22 cellular contexts compared by ENCODE assay signal in genomic region chr22:42786606-42787356, GRCh38.
A peak's percentile ranks its signal among the peaks of the same experiment; 100 is the strongest.
DNase-seq lines count a peak whose midpoint lies in the region; ATAC-seq and TF ChIP-seq lines count a peak whose summit lies in the region.
"Had no signal": no experiment of that assay in that cellular context is flagged by ENCODE, and none has a peak within 500 bp of the region (broad histone marks: within the 10 kb centered on the region; RNA-seq: fewer than 3 reads in every experiment).

No MANE protein-coding gene starts in this region.

- no peak for TF ChIP-seq POLR2A in IMR-90 (IDR thresholded peaks at IDR 0.05; ENCODE audit: low read depth, low read length)

- CTCF ChIA-PET in IMR-90 (lab: Yijun Ruan, JAX): no interaction called here
- CTCF ChIA-PET in activated CD4-positive, alpha-beta memory T cell treated with anti-CD3 and anti-CD28 coated beads for 36 hours (lab: Charles Lee): interaction anchor here (0.7 kb wide), 1 partner anchor 247 kb away, joined by 3 read pairs; no protein-coding TSS in a partner anchor

- no peaks in the 10 kb centered on the region for H3K36me3 ChIP-seq in IMR-90 (ENCODE audit: control insufficient read depth, insufficient read depth, low read length)
- H3K36me3 ChIP-seq in endodermal cell (ENCODE audit: control insufficient read depth, insufficient read depth, low read length): no peaks in the 10 kb centered on the region

- H3K9me3 ChIP-seq in IMR-90 (ENCODE audit: control insufficient read depth, insufficient read depth, low read length): no peaks in the 10 kb centered on the region
- H3K9me3 ChIP-seq in endodermal cell (ENCODE audit: control insufficient read depth, low read length): no peaks in the 10 kb centered on the region

- no peak overlapping the region for H4K8ac ChIP-seq in IMR-90 (ENCODE audit: low read depth in 2 of 2, low read length in 2 of 2)

- no peak overlapping the region for H2BK20ac ChIP-seq in IMR-90 (ENCODE audit: low read depth, low read length)

- POLR2A ChIA-PET in IMR-90 (lab: Charles Lee; ENCODE audit: unreplicated experiment): no interaction called here
- POLR2A ChIA-PET in activated CD4-positive, alpha-beta memory T cell treated with anti-CD3 and anti-CD28 coated beads for 36 hours (lab: Charles Lee): no interaction called here

- in situ Hi-C loops in IMR-90 (cut with MboI; ENCODE audit: low sequenced_read_pairs): loop anchor here (10.0 kb wide), 1 partner anchor 122 kb away; no protein-coding TSS in a partner anchor

- H2BK15ac ChIP-seq in IMR-90 (ENCODE audit: low read depth, low read length): no peak overlapping the region

- peaks cover 0 to 3% of the 10 kb centered on the region in 2 experiments; a peak in 1 of 4 replicates for H3K79me1 ChIP-seq in IMR-90 (ENCODE audit: low read depth in 1 of 2, low read length in 2 of 2)

- TF ChIP-seq CTCF in IMR-90 (conservative IDR thresholded peaks at IDR 0.05; ENCODE audit: low read depth, low read length) (no peak), endodermal cell (conservative IDR thresholded peaks at IDR 0.05) (no peak)

- H4K5ac ChIP-seq in IMR-90 (ENCODE audit: low read depth, low read length): no peak overlapping the region

- DNase-seq in left ventricle myocardium superior (peak; percentile 23), cardiac septum (ENCODE audit: low spot score) (no peak), IMR-90 (no peak), endodermal cell (peak; percentile 47), midbrain (lab: John Stamatoyannopoulos, UW) (no peak), NCI-H446 (lab: John Stamatoyannopoulos, UW) (no peak)
- no peak for DNase-seq in stimulated activated effector memory CD8-positive, alpha-beta T cell treated with anti-CD3 and anti-CD28 coated beads, Interleukin-12 subunit alpha, Interleukin-12 subunit beta, amount 100 ng/mL, for 72 hours (ENCODE audit: low spot score in 2 of 2)
- DNase-seq in activated CD4-positive, alpha-beta memory T cell treated with anti-CD3 and anti-CD28 coated beads for 36 hours: no peak
- DNase-seq: Calu3; CD8-positive, alpha-beta memory T cell; DMS53; GDM1; KG1; NCI-H1092; NCI-H1436 treated with DMSO at 0.1 percent for 48 hours; NCI-H1930; NCI-H226; NCI-H526 treated with DMSO at 0.1 percent for 48 hours; NK-92 treated with Interleukin-12 subunit alpha and Interleukin-12 subunit beta, amount 100 ng/mL, for 24 hours had no signal

- H3K4me2 ChIP-seq in IMR-90 (ENCODE audit: low read depth, low read length): no peak overlapping the region

- H3K9ac ChIP-seq in IMR-90 (ENCODE audit: low read depth, low read length) (no peak overlapping the region), endodermal cell (ENCODE audit: extremely low read depth, low read length, poor library complexity, severe bottlenecking) (no peak overlapping the region)

- H3K4me1 ChIP-seq in IMR-90 (ENCODE audit: control insufficient read depth, insufficient read depth, low read length): peaks cover 10% of the 10 kb centered on the region
- no peaks in the 10 kb centered on the region for H3K4me1 ChIP-seq in endodermal cell (ENCODE audit: control insufficient read depth, insufficient read depth, low read length)

- no peak overlapping the region for H3K23ac ChIP-seq in IMR-90 (ENCODE audit: low read depth, low read length)

- no TSS peak for BruUV-seq in IMR-90 (replicated peaks; lab: Mats Ljungman, UMichigan)

- peak overlapping the region; percentile 54; the same call in 1 of the 2 replicates for H2AK5ac ChIP-seq in IMR-90 (ENCODE audit: low read depth, low read length)

- ATAC-seq in left ventricle myocardium superior: no peak
- ATAC-seq in IMR-90 (ENCODE audit: low read depth): no peak
- no peak for ATAC-seq in stimulated activated effector memory CD8-positive, alpha-beta T cell treated with anti-CD3 and anti-CD28 coated beads, Interleukin-12 subunit alpha, Interleukin-12 subunit beta, amount 100 ng/mL, for 72 hours
- ATAC-seq: SK-N-SH treated with all-trans-retinoic acid at 6 μM for 48 hours had no signal

- H2AFZ ChIP-seq in IMR-90 (replicated peaks; ENCODE audit: low read length, poor library complexity): no peak overlapping the region

- H2BK120ac ChIP-seq in IMR-90 (ENCODE audit: low read depth, low read length): no peak overlapping the region

- no peak overlapping the region for H3K4ac ChIP-seq in IMR-90 (ENCODE audit: low read depth, low read length)

- no peaks in the 10 kb centered on the region for H3K9me3 Mint-ChIP-seq in endodermal cell
- H3K9me3 Mint-ChIP-seq in stimulated activated effector memory CD8-positive, alpha-beta T cell treated with anti-CD3 and anti-CD28 coated beads, Interleukin-12 subunit alpha, Interleukin-12 subunit beta, amount 100 ng/mL, for 72 hours: no peaks in the 10 kb centered on the region
- no peaks in the 10 kb centered on the region for H3K9me3 Mint-ChIP-seq in activated CD4-positive, alpha-beta memory T cell treated with anti-CD3 and anti-CD28 coated beads for 36 hours
- H3K9me3 Mint-ChIP-seq: CD8-positive, alpha-beta memory T cell had no signal

- H4K20me1 ChIP-seq in IMR-90 (ENCODE audit: insufficient read depth, low read length): peaks cover 9% of the 10 kb centered on the region

- intact Hi-C loops in left ventricle myocardium superior (cut with micrococcal nuclease) (no loop called here), cardiac septum (cut with DNase I) (no loop called here), IMR-90 (cut with micrococcal nuclease) (no loop called here)
- intact Hi-C loops in activated CD4-positive, alpha-beta memory T cell treated with anti-CD3 and anti-CD28 coated beads for 36 hours (cut with micrococcal nuclease): loop anchor here (10.0 kb wide), 1 partner anchor 78 kb away; no protein-coding TSS in a partner anchor

- H3K27ac ChIP-seq in IMR-90 (ENCODE audit: insufficient read depth, low read length) (no peak overlapping the region), endodermal cell (ENCODE audit: low read depth, low read length) (no peak overlapping the region)
- H3K27ac ChIP-seq: C4-2B, HL-60 had no signal

- H2AK9ac ChIP-seq in IMR-90 (replicated peaks; ENCODE audit: low read depth, low read length, poor library complexity): no peak overlapping the region

- H3K56ac ChIP-seq in IMR-90 (ENCODE audit: extremely low read depth, insufficient read depth, low read length): no peak overlapping the region

- no peak for TF ChIP-seq RAD21 in IMR-90 (IDR thresholded peaks at IDR 0.05; ENCODE audit: low read length)

- no peak overlapping the region for H3K18ac ChIP-seq in IMR-90 (ENCODE audit: low read depth, low read length)

- no peaks in the 10 kb centered on the region for H3K4me1 Mint-ChIP-seq in endodermal cell
- peaks cover 10% of the 10 kb centered on the region for H3K4me1 Mint-ChIP-seq in stimulated activated effector memory CD8-positive, alpha-beta T cell treated with anti-CD3 and anti-CD28 coated beads, Interleukin-12 subunit alpha, Interleukin-12 subunit beta, amount 100 ng/mL, for 72 hours
- no peaks in the 10 kb centered on the region for H3K4me1 Mint-ChIP-seq in activated CD4-positive, alpha-beta memory T cell treated with anti-CD3 and anti-CD28 coated beads for 36 hours (ENCODE audit: low read depth)
- H3K4me1 Mint-ChIP-seq: CD8-positive, alpha-beta memory T cell had no signal

- no peak overlapping the region for H3K14ac ChIP-seq in IMR-90 (replicated peaks; ENCODE audit: low read depth, low read length)

- H3K9me1 ChIP-seq in IMR-90 (ENCODE audit: insufficient read depth, low read length): peaks cover 11% of the 10 kb centered on the region

- H3K36me3 Mint-ChIP-seq in endodermal cell (ENCODE audit: low read depth): no peaks in the 10 kb centered on the region
- peaks cover 5% of the 10 kb centered on the region for H3K36me3 Mint-ChIP-seq in stimulated activated effector memory CD8-positive, alpha-beta T cell treated with anti-CD3 and anti-CD28 coated beads, Interleukin-12 subunit alpha, Interleukin-12 subunit beta, amount 100 ng/mL, for 72 hours
- no peaks in the 10 kb centered on the region for H3K36me3 Mint-ChIP-seq in activated CD4-positive, alpha-beta memory T cell treated with anti-CD3 and anti-CD28 coated beads for 36 hours
- H3K36me3 Mint-ChIP-seq: CD8-positive, alpha-beta memory T cell had no signal

- no peak overlapping the region for H2BK5ac ChIP-seq in IMR-90 (ENCODE audit: low read depth, low read length, poor library complexity, severe bottlenecking)

- no peaks in the 10 kb centered on the region for H3K27me3 ChIP-seq in IMR-90 (ENCODE audit: control insufficient read depth, insufficient read depth, low read length)
- H3K27me3 ChIP-seq in endodermal cell (ENCODE audit: control insufficient read depth, insufficient read depth, low read length, poor library complexity, severe bottlenecking): no peaks in the 10 kb centered on the region

- dilution Hi-C loops in IMR-90 (cut with HindIII; ENCODE audit: low sequenced_read_pairs, unreplicated experiment): no loop called here

- no peak overlapping the region for H4K91ac ChIP-seq in IMR-90 (ENCODE audit: insufficient read depth, low read depth, low read length)

- H3K4me3 Mint-ChIP-seq in endodermal cell: no peak overlapping the region
- H3K4me3 Mint-ChIP-seq in stimulated activated effector memory CD8-positive, alpha-beta T cell treated with anti-CD3 and anti-CD28 coated beads, Interleukin-12 subunit alpha, Interleukin-12 subunit beta, amount 100 ng/mL, for 72 hours: no peak overlapping the region
- H3K4me3 Mint-ChIP-seq in activated CD4-positive, alpha-beta memory T cell treated with anti-CD3 and anti-CD28 coated beads for 36 hours: no peak overlapping the region
- H3K4me3 Mint-ChIP-seq: CD8-positive, alpha-beta memory T cell had no signal

- 86% methylated on average over 7 of the region's 16 CpGs; no CpG with 5 or more reads in 1 of the 2 experiments for WGBS in IMR-90 (ENCODE audit: extremely low coverage in 2 of 2, insufficient read length in 1 of 2), 2 experiments
- WGBS in endodermal cell (ENCODE audit: insufficient coverage in 1 of 2, insufficient read length in 1 of 2), 2 experiments: 93 to 97% methylated on average over 15 to 16 of the region's 16 CpGs

- no peak overlapping the region for H3K27ac Mint-ChIP-seq in endodermal cell
- peak overlapping the region; percentile 67 for H3K27ac Mint-ChIP-seq in stimulated activated effector memory CD8-positive, alpha-beta T cell treated with anti-CD3 and anti-CD28 coated beads, Interleukin-12 subunit alpha, Interleukin-12 subunit beta, amount 100 ng/mL, for 72 hours
- no peak overlapping the region for H3K27ac Mint-ChIP-seq in activated CD4-positive, alpha-beta memory T cell treated with anti-CD3 and anti-CD28 coated beads for 36 hours

- H3K4me3 ChIP-seq in IMR-90 (ENCODE audit: insufficient read depth, low read depth, low read length): no peak overlapping the region
- H3K4me3 ChIP-seq in endodermal cell (ENCODE audit: low read length): no peak overlapping the region

- peaks cover 2% of the 10 kb centered on the region for H3K27me3 Mint-ChIP-seq in endodermal cell (ENCODE audit: insufficient read depth)
- H3K27me3 Mint-ChIP-seq in activated CD4-positive, alpha-beta memory T cell treated with anti-CD3 and anti-CD28 coated beads for 36 hours: no peaks in the 10 kb centered on the region
- H3K27me3 Mint-ChIP-seq: CD8-positive, alpha-beta memory T cell had no signal

TF ChIP-seq in IMR-90, 13 proteins besides CTCF, POLR2A, EP300 and RAD21 (continues in another document):
- TF ChIP-seq FOS (IDR thresholded peaks at IDR 0.05; ENCODE audit: low read depth, low read length) (no peak), BHLHE40 (IDR thresholded peaks at IDR 0.05; ENCODE audit: low read depth, low read length) (no peak), CHD1 (IDR thresholded peaks at IDR 0.05; ENCODE audit: low read depth, low read length) (no peak), MAZ (IDR thresholded peaks at IDR 0.05; ENCODE audit: borderline replicate concordance, low read depth, low read length) (no peak)

Comparison
In these comparisons a context has a peak if more than half of its experiments do, and no peak if none do; other contexts are left out.
1. DNase-seq: peak in left ventricle myocardium superior (single experiment) and endodermal cell (single experiment); none in cardiac septum (single experiment), IMR-90 (single experiment), stimulated activated effector memory CD8-positive, alpha-beta T cell treated with anti-CD3 and anti-CD28 coated beads, Interleukin-12 subunit alpha, Interleukin-12 subunit beta, amount 100 ng/mL, for 72 hours (0 of 2), midbrain (single experiment), activated CD4-positive, alpha-beta memory T cell treated with anti-CD3 and anti-CD28 coated beads for 36 hours (single experiment) and NCI-H446 (0 of 2).